In the genomic region with DNA sequence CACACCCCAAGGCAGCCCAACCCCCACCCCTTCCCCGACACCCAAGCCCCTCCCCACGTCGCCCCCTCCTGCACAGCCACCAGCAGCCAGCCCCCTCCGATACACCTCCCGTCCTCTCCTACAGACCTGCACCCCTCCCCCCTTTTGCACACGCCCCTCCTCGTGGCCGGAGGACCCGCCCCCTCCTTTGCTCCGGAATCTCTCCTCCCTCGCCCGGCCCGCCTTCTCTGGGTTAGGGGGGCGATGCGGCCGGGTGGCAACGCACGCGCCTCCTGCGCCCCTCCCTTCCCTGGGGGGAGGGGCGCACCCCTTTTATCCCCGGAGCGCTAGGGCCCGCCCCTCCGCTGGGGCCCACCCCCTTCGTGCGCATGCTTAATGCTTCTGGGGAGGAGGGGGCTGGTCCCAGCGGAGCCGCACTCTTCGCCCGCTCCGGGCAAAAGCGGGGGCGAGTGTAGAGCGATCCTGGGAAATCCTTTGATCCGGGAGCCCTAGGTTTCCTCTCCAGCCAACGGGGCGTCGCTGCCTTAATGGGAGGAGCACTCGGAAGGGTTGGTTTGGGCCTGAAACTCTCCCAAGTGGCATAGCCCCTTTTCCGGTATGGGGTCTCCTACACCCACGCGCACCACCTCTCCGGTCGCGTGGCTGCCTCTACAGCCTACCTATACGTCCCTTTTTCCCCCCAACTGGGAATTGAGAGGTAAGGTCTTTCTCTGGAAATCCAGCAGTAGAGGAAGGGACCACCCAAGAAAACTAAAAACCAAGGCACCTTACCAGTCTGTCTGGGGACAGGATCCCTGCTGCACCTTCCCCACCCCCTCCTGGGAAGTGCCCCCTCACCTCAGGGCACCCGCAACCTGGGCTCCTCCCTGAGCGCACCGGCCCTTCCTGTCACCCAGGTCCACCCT, we compare ENCODE assay signal across 1 cellular context.
TF ChIP-seq lines count a peak whose summit lies in the region.

No MANE protein-coding gene starts in this region.

TF ChIP-seq in K562, 482 proteins besides CTCF, POLR2A, EP300 and RAD21 (continued from another document and continues in another):
- TF ChIP-seq, protein P1, sequence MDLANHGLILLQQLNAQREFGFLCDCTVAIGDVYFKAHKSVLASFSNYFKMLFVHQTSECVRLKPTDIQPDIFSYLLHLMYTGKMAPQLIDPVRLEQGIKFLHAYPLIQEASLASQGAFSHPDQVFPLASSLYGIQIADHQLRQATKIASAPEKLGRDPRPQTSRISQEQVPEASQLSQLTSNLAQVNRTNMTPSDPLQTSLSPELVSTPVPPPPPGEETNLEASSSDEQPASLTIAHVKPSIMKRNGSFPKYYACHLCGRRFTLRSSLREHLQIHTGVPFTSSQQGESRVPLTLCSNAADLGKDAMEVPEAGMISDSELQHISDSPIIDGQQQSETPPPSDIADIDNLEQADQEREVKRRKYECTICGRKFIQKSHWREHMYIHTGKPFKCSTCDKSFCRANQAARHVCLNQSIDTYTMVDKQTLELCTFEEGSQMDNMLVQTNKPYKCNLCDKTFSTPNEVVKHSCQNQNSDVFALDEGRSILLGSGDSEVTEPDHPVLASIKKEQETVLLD (IDR thresholded peaks at IDR 0.05), result no peak
- TF ChIP-seq PPARD (CRISPR knock-in tag; IDR thresholded peaks at IDR 0.05) (no peak), NFYB (IDR thresholded peaks at IDR 0.05; ENCODE audit: extremely low read depth, insufficient read length) (no peak), KDM1A (IDR thresholded peaks at IDR 0.05) (no peak), MEF2A (IDR thresholded peaks at IDR 0.05; ENCODE audit: control insufficient read depth, low read depth, low read length) (no peak), CHD2 (IDR thresholded peaks at IDR 0.05; ENCODE audit: low read depth, low read length) (peak; percentile 28; the same call in 1 of the 2 replicates), HDAC6 (IDR thresholded peaks at IDR 0.05; ENCODE audit: low read depth, low read length) (no peak), ETV5 (CRISPR knock-in tag; IDR thresholded peaks at IDR 0.05; ENCODE audit: low read depth) (0 out of 2 replicates have a peak, but pooled peaks have one; percentile 35), SAFB (IDR thresholded peaks at IDR 0.05; ENCODE audit: borderline replicate concordance, low read depth, low read length) (no peak), TRIM24 (IDR thresholded peaks at IDR 0.05) (no peak), RBM15 (IDR thresholded peaks at IDR 0.05; ENCODE audit: insufficient read depth, low read length) (no peak), ZNF586 (CRISPR knock-in tag; conservative IDR thresholded peaks at IDR 0.05) (no peak), POLR2AphosphoS2 (IDR thresholded peaks at IDR 0.05; ENCODE audit: low read length) (peak; percentile 66; the same call in 1 of the 2 replicates), DNMT1 (IDR thresholded peaks at IDR 0.05) (no peak), ZKSCAN1 (IDR thresholded peaks at IDR 0.05; ENCODE audit: low read depth, low read length) (no peak), ZNF57 (CRISPR knock-in tag; IDR thresholded peaks at IDR 0.05) (no peak), ELF1 (tag; IDR thresholded peaks at IDR 0.05) (no peak), SRSF3 (IDR thresholded peaks at IDR 0.05; ENCODE audit: insufficient read depth, low read length) (no peak), PHF20 (IDR thresholded peaks at IDR 0.05; ENCODE audit: partially characterized antibody) (no peak), STAT5A (IDR thresholded peaks at IDR 0.05; ENCODE audit: borderline replicate concordance, low read length) (no peak), BRD4 (IDR thresholded peaks at IDR 0.05) (no peak), MTA3 (IDR thresholded peaks at IDR 0.05; ENCODE audit: borderline replicate concordance) (peak; percentile 34)
- TF ChIP-seq, protein P2, sequence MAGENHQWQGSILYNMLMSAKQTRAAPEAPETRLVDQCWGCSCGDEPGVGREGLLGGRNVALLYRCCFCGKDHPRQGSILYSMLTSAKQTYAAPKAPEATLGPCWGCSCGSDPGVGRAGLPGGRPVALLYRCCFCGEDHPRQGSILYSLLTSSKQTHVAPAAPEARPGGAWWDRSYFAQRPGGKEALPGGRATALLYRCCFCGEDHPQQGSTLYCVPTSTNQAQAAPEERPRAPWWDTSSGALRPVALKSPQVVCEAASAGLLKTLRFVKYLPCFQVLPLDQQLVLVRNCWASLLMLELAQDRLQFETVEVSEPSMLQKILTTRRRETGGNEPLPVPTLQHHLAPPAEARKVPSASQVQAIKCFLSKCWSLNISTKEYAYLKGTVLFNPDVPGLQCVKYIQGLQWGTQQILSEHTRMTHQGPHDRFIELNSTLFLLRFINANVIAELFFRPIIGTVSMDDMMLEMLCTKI (IDR thresholded peaks at IDR 0.05; ENCODE audit: partially characterized antibody), result no peak
- TF ChIP-seq, protein P3, sequence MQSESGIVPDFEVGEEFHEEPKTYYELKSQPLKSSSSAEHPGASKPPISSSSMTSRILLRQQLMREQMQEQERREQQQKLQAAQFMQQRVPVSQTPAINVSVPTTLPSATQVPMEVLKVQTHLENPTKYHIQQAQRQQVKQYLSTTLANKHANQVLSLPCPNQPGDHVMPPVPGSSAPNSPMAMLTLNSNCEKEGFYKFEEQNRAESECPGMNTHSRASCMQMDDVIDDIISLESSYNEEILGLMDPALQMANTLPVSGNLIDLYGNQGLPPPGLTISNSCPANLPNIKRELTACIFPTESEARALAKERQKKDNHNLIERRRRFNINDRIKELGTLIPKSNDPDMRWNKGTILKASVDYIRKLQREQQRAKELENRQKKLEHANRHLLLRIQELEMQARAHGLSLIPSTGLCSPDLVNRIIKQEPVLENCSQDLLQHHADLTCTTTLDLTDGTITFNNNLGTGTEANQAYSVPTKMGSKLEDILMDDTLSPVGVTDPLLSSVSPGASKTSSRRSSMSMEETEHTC (IDR thresholded peaks at IDR 0.05), result no peak
- TF ChIP-seq, protein P4, sequence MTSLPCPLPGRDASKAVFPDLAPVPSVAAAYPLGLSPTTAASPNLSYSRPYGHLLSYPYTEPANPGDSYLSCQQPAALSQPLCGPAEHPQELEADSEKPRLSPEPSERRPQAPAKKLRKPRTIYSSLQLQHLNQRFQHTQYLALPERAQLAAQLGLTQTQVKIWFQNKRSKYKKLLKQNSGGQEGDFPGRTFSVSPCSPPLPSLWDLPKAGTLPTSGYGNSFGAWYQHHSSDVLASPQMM (CRISPR knock-in tag; IDR thresholded peaks at IDR 0.05), result no peak
- TF ChIP-seq, protein P5, sequence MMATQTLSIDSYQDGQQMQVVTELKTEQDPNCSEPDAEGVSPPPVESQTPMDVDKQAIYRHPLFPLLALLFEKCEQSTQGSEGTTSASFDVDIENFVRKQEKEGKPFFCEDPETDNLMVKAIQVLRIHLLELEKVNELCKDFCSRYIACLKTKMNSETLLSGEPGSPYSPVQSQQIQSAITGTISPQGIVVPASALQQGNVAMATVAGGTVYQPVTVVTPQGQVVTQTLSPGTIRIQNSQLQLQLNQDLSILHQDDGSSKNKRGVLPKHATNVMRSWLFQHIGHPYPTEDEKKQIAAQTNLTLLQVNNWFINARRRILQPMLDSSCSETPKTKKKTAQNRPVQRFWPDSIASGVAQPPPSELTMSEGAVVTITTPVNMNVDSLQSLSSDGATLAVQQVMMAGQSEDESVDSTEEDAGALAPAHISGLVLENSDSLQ (IDR thresholded peaks at IDR 0.05), result no peak
- TF ChIP-seq, protein P6, sequence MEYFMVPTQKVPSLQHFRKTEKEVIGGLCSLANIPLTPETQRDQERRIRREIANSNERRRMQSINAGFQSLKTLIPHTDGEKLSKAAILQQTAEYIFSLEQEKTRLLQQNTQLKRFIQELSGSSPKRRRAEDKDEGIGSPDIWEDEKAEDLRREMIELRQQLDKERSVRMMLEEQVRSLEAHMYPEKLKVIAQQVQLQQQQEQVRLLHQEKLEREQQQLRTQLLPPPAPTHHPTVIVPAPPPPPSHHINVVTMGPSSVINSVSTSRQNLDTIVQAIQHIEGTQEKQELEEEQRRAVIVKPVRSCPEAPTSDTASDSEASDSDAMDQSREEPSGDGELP (CRISPR knock-in tag; IDR thresholded peaks at IDR 0.05; ENCODE audit: borderline replicate concordance), result peak; percentile 69; the same call in 1 of the 2 replicates
- TF ChIP-seq, protein P7, sequence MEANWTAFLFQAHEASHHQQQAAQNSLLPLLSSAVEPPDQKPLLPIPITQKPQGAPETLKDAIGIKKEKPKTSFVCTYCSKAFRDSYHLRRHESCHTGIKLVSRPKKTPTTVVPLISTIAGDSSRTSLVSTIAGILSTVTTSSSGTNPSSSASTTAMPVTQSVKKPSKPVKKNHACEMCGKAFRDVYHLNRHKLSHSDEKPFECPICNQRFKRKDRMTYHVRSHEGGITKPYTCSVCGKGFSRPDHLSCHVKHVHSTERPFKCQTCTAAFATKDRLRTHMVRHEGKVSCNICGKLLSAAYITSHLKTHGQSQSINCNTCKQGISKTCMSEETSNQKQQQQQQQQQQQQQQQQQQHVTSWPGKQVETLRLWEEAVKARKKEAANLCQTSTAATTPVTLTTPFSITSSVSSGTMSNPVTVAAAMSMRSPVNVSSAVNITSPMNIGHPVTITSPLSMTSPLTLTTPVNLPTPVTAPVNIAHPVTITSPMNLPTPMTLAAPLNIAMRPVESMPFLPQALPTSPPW (CRISPR knock-in tag; IDR thresholded peaks at IDR 0.05), result peak; percentile 97
- TF ChIP-seq, protein P8, sequence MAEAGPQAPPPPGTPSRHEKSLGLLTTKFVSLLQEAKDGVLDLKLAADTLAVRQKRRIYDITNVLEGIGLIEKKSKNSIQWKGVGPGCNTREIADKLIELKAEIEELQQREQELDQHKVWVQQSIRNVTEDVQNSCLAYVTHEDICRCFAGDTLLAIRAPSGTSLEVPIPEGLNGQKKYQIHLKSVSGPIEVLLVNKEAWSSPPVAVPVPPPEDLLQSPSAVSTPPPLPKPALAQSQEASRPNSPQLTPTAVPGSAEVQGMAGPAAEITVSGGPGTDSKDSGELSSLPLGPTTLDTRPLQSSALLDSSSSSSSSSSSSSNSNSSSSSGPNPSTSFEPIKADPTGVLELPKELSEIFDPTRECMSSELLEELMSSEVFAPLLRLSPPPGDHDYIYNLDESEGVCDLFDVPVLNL (CRISPR knock-in tag; IDR thresholded peaks at IDR 0.05; ENCODE audit: low read depth), result no peak
- TF ChIP-seq, protein P9, sequence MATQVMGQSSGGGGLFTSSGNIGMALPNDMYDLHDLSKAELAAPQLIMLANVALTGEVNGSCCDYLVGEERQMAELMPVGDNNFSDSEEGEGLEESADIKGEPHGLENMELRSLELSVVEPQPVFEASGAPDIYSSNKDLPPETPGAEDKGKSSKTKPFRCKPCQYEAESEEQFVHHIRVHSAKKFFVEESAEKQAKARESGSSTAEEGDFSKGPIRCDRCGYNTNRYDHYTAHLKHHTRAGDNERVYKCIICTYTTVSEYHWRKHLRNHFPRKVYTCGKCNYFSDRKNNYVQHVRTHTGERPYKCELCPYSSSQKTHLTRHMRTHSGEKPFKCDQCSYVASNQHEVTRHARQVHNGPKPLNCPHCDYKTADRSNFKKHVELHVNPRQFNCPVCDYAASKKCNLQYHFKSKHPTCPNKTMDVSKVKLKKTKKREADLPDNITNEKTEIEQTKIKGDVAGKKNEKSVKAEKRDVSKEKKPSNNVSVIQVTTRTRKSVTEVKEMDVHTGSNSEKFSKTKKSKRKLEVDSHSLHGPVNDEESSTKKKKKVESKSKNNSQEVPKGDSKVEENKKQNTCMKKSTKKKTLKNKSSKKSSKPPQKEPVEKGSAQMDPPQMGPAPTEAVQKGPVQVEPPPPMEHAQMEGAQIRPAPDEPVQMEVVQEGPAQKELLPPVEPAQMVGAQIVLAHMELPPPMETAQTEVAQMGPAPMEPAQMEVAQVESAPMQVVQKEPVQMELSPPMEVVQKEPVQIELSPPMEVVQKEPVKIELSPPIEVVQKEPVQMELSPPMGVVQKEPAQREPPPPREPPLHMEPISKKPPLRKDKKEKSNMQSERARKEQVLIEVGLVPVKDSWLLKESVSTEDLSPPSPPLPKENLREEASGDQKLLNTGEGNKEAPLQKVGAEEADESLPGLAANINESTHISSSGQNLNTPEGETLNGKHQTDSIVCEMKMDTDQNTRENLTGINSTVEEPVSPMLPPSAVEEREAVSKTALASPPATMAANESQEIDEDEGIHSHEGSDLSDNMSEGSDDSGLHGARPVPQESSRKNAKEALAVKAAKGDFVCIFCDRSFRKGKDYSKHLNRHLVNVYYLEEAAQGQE (CRISPR knock-in tag; IDR thresholded peaks at IDR 0.05; ENCODE audit: low read depth), result no peak
- TF ChIP-seq, protein P10, sequence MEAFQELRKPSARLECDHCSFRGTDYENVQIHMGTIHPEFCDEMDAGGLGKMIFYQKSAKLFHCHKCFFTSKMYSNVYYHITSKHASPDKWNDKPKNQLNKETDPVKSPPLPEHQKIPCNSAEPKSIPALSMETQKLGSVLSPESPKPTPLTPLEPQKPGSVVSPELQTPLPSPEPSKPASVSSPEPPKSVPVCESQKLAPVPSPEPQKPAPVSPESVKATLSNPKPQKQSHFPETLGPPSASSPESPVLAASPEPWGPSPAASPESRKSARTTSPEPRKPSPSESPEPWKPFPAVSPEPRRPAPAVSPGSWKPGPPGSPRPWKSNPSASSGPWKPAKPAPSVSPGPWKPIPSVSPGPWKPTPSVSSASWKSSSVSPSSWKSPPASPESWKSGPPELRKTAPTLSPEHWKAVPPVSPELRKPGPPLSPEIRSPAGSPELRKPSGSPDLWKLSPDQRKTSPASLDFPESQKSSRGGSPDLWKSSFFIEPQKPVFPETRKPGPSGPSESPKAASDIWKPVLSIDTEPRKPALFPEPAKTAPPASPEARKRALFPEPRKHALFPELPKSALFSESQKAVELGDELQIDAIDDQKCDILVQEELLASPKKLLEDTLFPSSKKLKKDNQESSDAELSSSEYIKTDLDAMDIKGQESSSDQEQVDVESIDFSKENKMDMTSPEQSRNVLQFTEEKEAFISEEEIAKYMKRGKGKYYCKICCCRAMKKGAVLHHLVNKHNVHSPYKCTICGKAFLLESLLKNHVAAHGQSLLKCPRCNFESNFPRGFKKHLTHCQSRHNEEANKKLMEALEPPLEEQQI (IDR thresholded peaks at IDR 0.05), result no peak
- TF ChIP-seq, protein P11, sequence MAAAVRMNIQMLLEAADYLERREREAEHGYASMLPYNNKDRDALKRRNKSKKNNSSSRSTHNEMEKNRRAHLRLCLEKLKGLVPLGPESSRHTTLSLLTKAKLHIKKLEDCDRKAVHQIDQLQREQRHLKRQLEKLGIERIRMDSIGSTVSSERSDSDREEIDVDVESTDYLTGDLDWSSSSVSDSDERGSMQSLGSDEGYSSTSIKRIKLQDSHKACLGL (CRISPR knock-in tag; IDR thresholded peaks at IDR 0.05; ENCODE audit: borderline replicate concordance, poor library complexity, severe bottlenecking), result no peak
- TF ChIP-seq, protein P12, sequence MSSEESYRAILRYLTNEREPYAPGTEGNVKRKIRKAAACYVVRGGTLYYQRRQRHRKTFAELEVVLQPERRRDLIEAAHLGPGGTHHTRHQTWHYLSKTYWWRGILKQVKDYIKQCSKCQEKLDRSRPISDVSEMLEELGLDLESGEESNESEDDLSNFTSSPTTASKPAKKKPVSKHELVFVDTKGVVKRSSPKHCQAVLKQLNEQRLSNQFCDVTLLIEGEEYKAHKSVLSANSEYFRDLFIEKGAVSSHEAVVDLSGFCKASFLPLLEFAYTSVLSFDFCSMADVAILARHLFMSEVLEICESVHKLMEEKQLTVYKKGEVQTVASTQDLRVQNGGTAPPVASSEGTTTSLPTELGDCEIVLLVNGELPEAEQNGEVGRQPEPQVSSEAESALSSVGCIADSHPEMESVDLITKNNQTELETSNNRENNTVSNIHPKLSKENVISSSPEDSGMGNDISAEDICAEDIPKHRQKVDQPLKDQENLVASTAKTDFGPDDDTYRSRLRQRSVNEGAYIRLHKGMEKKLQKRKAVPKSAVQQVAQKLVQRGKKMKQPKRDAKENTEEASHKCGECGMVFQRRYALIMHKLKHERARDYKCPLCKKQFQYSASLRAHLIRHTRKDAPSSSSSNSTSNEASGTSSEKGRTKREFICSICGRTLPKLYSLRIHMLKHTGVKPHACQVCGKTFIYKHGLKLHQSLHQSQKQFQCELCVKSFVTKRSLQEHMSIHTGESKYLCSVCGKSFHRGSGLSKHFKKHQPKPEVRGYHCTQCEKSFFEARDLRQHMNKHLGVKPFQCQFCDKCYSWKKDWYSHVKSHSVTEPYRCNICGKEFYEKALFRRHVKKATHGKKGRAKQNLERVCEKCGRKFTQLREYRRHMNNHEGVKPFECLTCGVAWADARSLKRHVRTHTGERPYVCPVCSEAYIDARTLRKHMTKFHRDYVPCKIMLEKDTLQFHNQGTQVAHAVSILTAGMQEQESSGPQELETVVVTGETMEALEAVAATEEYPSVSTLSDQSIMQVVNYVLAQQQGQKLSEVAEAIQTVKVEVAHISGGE (CRISPR knock-in tag; IDR thresholded peaks at IDR 0.05), result no peak
